In genomic region chr16:55615071-55615470, GRCh38 we compare ENCODE assay signal across 23 cellular contexts. TPM values are rescaled to one million over a fixed set of nuclear protein-coding genes. Genes with fewer than 3 reads are reported as not detected.
"Had no signal": no experiment of that assay in that cellular context is flagged by ENCODE, and none has a peak within 500 bp of the region (broad histone marks: within the 10 kb centered on the region; RNA-seq: fewer than 3 reads in every experiment).

No MANE protein-coding gene starts in this region.

- H3K4me3 Mint-ChIP-seq: IgD-negative memory B cell had no signal

- H3K27me3 Mint-ChIP-seq: IgD-negative memory B cell had no signal

- H3K9me3 ChIP-seq: SJSA1 had no signal

- H3K4me1 ChIP-seq: SJSA1 had no signal

- H3K27ac ChIP-seq: HL-60, KMS-11, SJSA1, SK-N-MC had no signal

- H3K9ac ChIP-seq: KMS-11 had no signal

- ATAC-seq: K562 had no signal

- H3K4me1 Mint-ChIP-seq: IgD-negative memory B cell had no signal

- H3K36me3 Mint-ChIP-seq: IgD-negative memory B cell had no signal

- DNase-seq: Kasumi-1, MM.1S, NCI-H1092 treated with DMSO at 0.1 percent for 48 hours, NCI-H1436, NCI-H187, NCI-H2029, NCI-H2081 treated with DMSO at 0.1 percent for 48 hours, NCI-H2171, NCI-H226, NCI-H446, NCI-H510A, NCI-H524 treated with DMSO at 0.1 percent for 48 hours, NCI-H774, Right ventricle myocardium superior, RPMI8226, SIG-M5 had no signal

- H3K36me3 ChIP-seq: SJSA1 had no signal

- H3K27ac Mint-ChIP-seq: IgD-negative memory B cell had no signal

- H3K9me3 Mint-ChIP-seq: IgD-negative memory B cell had no signal

- H3K4me3 ChIP-seq: K562, SJSA1, SK-N-MC had no signal

RNA-seq across cellular contexts. Expression of gene SLC6A2, which starts 40.7 kb away (rescaled TPM):
- total RNA-seq: K562, M059J, Right ventricle myocardium superior, SJSA1 had no signal
- polyA plus RNA-seq: IgD-negative memory B cell, K562 had no signal

RNA-seq across cellular contexts. Expression of gene CAPNS2, which starts 48.6 kb away (rescaled TPM):
- total RNA-seq: Right ventricle myocardium superior, SJSA1 had no signal
- polyA plus RNA-seq: IgD-negative memory B cell had no signal
